In genomic region chr10:28367419-28367818, GRCh38 we compare ENCODE assay signal across 19 cellular contexts.
A peak's percentile ranks its signal among the peaks of the same experiment; 100 is the strongest.
DNase-seq lines count a peak whose midpoint lies in the region; ATAC-seq and TF ChIP-seq lines count a peak whose summit lies in the region.
"Had no signal": no experiment of that assay in that cellular context is flagged by ENCODE, and none has a peak within 500 bp of the region (broad histone marks: within the 10 kb centered on the region; RNA-seq: fewer than 3 reads in every experiment).

No MANE protein-coding gene starts in this region.

- no peak for TF ChIP-seq CTCF in HL-60 (IDR thresholded peaks at IDR 0.05; ENCODE audit: insufficient read depth, low read length)

- H3K27ac Mint-ChIP-seq in CD4-positive, CD25-positive, alpha-beta regulatory T cell = peak overlapping the region; percentile 89 to 97 (median 90)
- peak overlapping the region; percentile 93 for H3K27ac Mint-ChIP-seq in activated T-helper 1 cell treated with anti-CD3 and anti-CD28 coated beads, Interleukin-12 subunit alpha, Interleukin-12 subunit beta, Interleukin-2, Interleukin-4 antibody, amounts not matched to agents 30 ng/mL and 10 ng/mL and 1 ng/mL, durations not matched to agents 14 hours and 24 hours and 36 hours
- peak overlapping the region; percentile 90 to 99 (median 96) for H3K27ac Mint-ChIP-seq in naive thymus-derived CD4-positive, alpha-beta T cell
- H3K27ac Mint-ChIP-seq: progenitor cell of endocrine pancreas had no signal

- no peaks in the 10 kb centered on the region for H3K36me3 Mint-ChIP-seq in CD4-positive, CD25-positive, alpha-beta regulatory T cell
- peaks cover 10% of the 10 kb centered on the region for H3K36me3 Mint-ChIP-seq in activated T-helper 1 cell treated with anti-CD3 and anti-CD28 coated beads, Interleukin-12 subunit alpha, Interleukin-12 subunit beta, Interleukin-2, Interleukin-4 antibody, amounts not matched to agents 30 ng/mL and 10 ng/mL and 1 ng/mL, durations not matched to agents 14 hours and 24 hours and 36 hours (ENCODE audit: low read depth)
- peaks cover 0 to 28% (median 3%) of the 10 kb centered on the region in 5 donors for H3K36me3 Mint-ChIP-seq in naive thymus-derived CD4-positive, alpha-beta T cell

- H3K9me3 ChIP-seq in CD4-positive, CD25-positive, alpha-beta regulatory T cell (ENCODE audit: control insufficient read depth in 2 of 2, low read length in 2 of 2) = no peaks in the 10 kb centered on the region
- H3K9me3 ChIP-seq in naive thymus-derived CD4-positive, alpha-beta T cell (ENCODE audit: control insufficient read depth in 2 of 3, low read length in 3 of 3) = no peaks in the 10 kb centered on the region
- H3K9me3 ChIP-seq: colonic mucosa, mucosa of descending colon, tibial nerve had no signal

- H3K4me3 ChIP-seq in CD4-positive, CD25-positive, alpha-beta regulatory T cell (ENCODE audit: low read depth, low read length) = no peak overlapping the region
- no peak overlapping the region for H3K4me3 ChIP-seq in HL-60 (replicated peaks; ENCODE audit: insufficient read depth, low read length)
- H3K4me3 ChIP-seq in naive thymus-derived CD4-positive, alpha-beta T cell (ENCODE audit: low read length) = peak overlapping the region; percentile 18
- H3K4me3 ChIP-seq: colonic mucosa, GM12878, heart left ventricle, mucosa of descending colon, tibial nerve had no signal

- H3K27me3 ChIP-seq in CD4-positive, CD25-positive, alpha-beta regulatory T cell (ENCODE audit: control insufficient read depth, insufficient read depth, low read length) = no peaks in the 10 kb centered on the region
- no peaks in the 10 kb centered on the region for H3K27me3 ChIP-seq in HL-60 (ENCODE audit: insufficient read depth, poor library complexity, severe bottlenecking)
- no peaks in the 10 kb centered on the region for H3K27me3 ChIP-seq in naive thymus-derived CD4-positive, alpha-beta T cell (ENCODE audit: control insufficient read depth in 2 of 2, insufficient read depth in 2 of 2, low read length in 2 of 2)
- H3K27me3 ChIP-seq: colonic mucosa, tibial nerve had no signal

- DNase-seq in CD4-positive, CD25-positive, alpha-beta regulatory T cell = no peak
- no peak for DNase-seq in HL-60 (ENCODE audit: low read depth in 1 of 2, low spot score in 1 of 2)
- DNase-seq in activated T-helper 1 cell treated with anti-CD3 and anti-CD28 coated beads, Interleukin-12 subunit alpha, Interleukin-12 subunit beta, Interleukin-2, Interleukin-4 antibody, amounts not matched to agents 30 ng/mL and 10 ng/mL and 1 ng/mL, durations not matched to agents 14 hours and 24 hours and 36 hours (ENCODE audit: low spot score) = no peak
- DNase-seq in naive thymus-derived CD4-positive, alpha-beta T cell = no peak
- DNase-seq in HK-2 (ENCODE audit: unreplicated experiment) = no peak
- DNase-seq in DMS53 treated with DMSO at 0.1 percent for 48 hours (lab: John Stamatoyannopoulos, UW; ENCODE audit: unreplicated experiment) = no peak
- no peak for DNase-seq in posterior vena cava (ENCODE audit: low spot score)
- DNase-seq: amniotic stem cell, colonic mucosa, heart left ventricle, kidney glomerular epithelial cell, mucosa of descending colon, NCI-H1694 treated with DMSO at 0.1 percent for 48 hours, NCI-H526 treated with DMSO at 0.1 percent for 48 hours had no signal

- POLR2A ChIA-PET in naive thymus-derived CD4-positive, alpha-beta T cell (lab: Charles Lee) = interaction anchor here (0.6 to 6.9 kb wide), 14 partner anchors 13 to 158 kb away, joined by 3 to 165 read pairs (median 6); partner anchors contain the start of gene MPP7

- no peak for ATAC-seq in CD4-positive, CD25-positive, alpha-beta regulatory T cell (ENCODE audit: low read depth in 2 of 2)
- ATAC-seq in naive thymus-derived CD4-positive, alpha-beta T cell = no peak
- no peak for ATAC-seq in GM19023 (IDR thresholded peaks at IDR 0.05; ENCODE audit: unreplicated experiment)
- ATAC-seq: Panc1 had no signal

- CTCF ChIA-PET in naive thymus-derived CD4-positive, alpha-beta T cell (lab: Charles Lee) = interaction anchor here (1.0 to 5.6 kb wide), 6 partner anchors 14 to 65 kb away, joined by 3 to 46 read pairs (median 24); partner anchors contain the start of gene MPP7

- peaks cover 43% of the 10 kb centered on the region for H3K4me1 ChIP-seq in CD4-positive, CD25-positive, alpha-beta regulatory T cell (ENCODE audit: control insufficient read depth, insufficient read depth, low read length, poor library complexity, severe bottlenecking)
- peaks cover 44 to 54% of the 10 kb centered on the region in 2 donors for H3K4me1 ChIP-seq in naive thymus-derived CD4-positive, alpha-beta T cell (ENCODE audit: control insufficient read depth in 2 of 2, insufficient read depth in 2 of 2, low read length in 2 of 2)

- peaks cover 5 to 62% (median 24%) of the 10 kb centered on the region in 4 donors for H3K4me1 Mint-ChIP-seq in CD4-positive, CD25-positive, alpha-beta regulatory T cell
- H3K4me1 Mint-ChIP-seq in activated T-helper 1 cell treated with anti-CD3 and anti-CD28 coated beads, Interleukin-12 subunit alpha, Interleukin-12 subunit beta, Interleukin-2, Interleukin-4 antibody, amounts not matched to agents 30 ng/mL and 10 ng/mL and 1 ng/mL, durations not matched to agents 14 hours and 24 hours and 36 hours (ENCODE audit: low read depth) = peaks cover 27% of the 10 kb centered on the region
- peaks cover 41 to 84% (median 65%) of the 10 kb centered on the region in 7 donors for H3K4me1 Mint-ChIP-seq in naive thymus-derived CD4-positive, alpha-beta T cell

- peak overlapping the region; percentile 29 to 75 (median 59) for H3K4me3 Mint-ChIP-seq in CD4-positive, CD25-positive, alpha-beta regulatory T cell
- H3K4me3 Mint-ChIP-seq in activated T-helper 1 cell treated with anti-CD3 and anti-CD28 coated beads, Interleukin-12 subunit alpha, Interleukin-12 subunit beta, Interleukin-2, Interleukin-4 antibody, amounts not matched to agents 30 ng/mL and 10 ng/mL and 1 ng/mL, durations not matched to agents 14 hours and 24 hours and 36 hours = peak overlapping the region; percentile 30
- H3K4me3 Mint-ChIP-seq in naive thymus-derived CD4-positive, alpha-beta T cell = peak overlapping the region in 9 of 10 donors; percentile 63 to 89 (median 76)

- no peaks in the 10 kb centered on the region for H3K36me3 ChIP-seq in CD4-positive, CD25-positive, alpha-beta regulatory T cell (ENCODE audit: control insufficient read depth, insufficient read depth, low read length)
- no peaks in the 10 kb centered on the region for H3K36me3 ChIP-seq in naive thymus-derived CD4-positive, alpha-beta T cell (ENCODE audit: control insufficient read depth in 2 of 3, insufficient read depth in 3 of 3, low read length in 3 of 3)
- H3K36me3 ChIP-seq: colonic mucosa, heart left ventricle, tibial nerve had no signal

- intact Hi-C loops in activated T-helper 1 cell treated with anti-CD3 and anti-CD28 coated beads, Interleukin-12 subunit alpha, Interleukin-12 subunit beta, Interleukin-2, Interleukin-4 antibody, amounts not matched to agents 30 ng/mL and 10 ng/mL and 1 ng/mL, durations not matched to agents 14 hours and 24 hours and 36 hours (cut with micrococcal nuclease) = no loop called here
- intact Hi-C loops in naive thymus-derived CD4-positive, alpha-beta T cell (cut with micrococcal nuclease) = loop anchor here (5.0 kb wide), 2 partner anchors 165 to 1505 kb away; partner anchors contain the start of genes ABI1 (in 1 of the 2) and WAC (in 1 of the 2)
- intact Hi-C loops in posterior vena cava (cut with DNase I) = no loop called here

- H3K27ac ChIP-seq in CD4-positive, CD25-positive, alpha-beta regulatory T cell (ENCODE audit: insufficient read depth, low read length, poor library complexity, severe bottlenecking) = peak overlapping the region; percentile 81
- H3K27ac ChIP-seq in HL-60 (replicated peaks) = peak overlapping the region; percentile 29
- H3K27ac ChIP-seq in naive thymus-derived CD4-positive, alpha-beta T cell (ENCODE audit: low read depth, low read length) = peak overlapping the region; percentile 78

- no peaks in the 10 kb centered on the region for H3K27me3 Mint-ChIP-seq in CD4-positive, CD25-positive, alpha-beta regulatory T cell
- peaks cover 9% of the 10 kb centered on the region for H3K27me3 Mint-ChIP-seq in activated T-helper 1 cell treated with anti-CD3 and anti-CD28 coated beads, Interleukin-12 subunit alpha, Interleukin-12 subunit beta, Interleukin-2, Interleukin-4 antibody, amounts not matched to agents 30 ng/mL and 10 ng/mL and 1 ng/mL, durations not matched to agents 14 hours and 24 hours and 36 hours (ENCODE audit: insufficient read depth)
- H3K27me3 Mint-ChIP-seq in naive thymus-derived CD4-positive, alpha-beta T cell = peaks cover 0 to 5% (median 0%) of the 10 kb centered on the region in 5 donors
- H3K27me3 Mint-ChIP-seq: progenitor cell of endocrine pancreas had no signal

- H3K9me3 Mint-ChIP-seq in CD4-positive, CD25-positive, alpha-beta regulatory T cell = peaks cover 0 to 3% (median 0%) of the 10 kb centered on the region in 7 donors
- H3K9me3 Mint-ChIP-seq in activated T-helper 1 cell treated with anti-CD3 and anti-CD28 coated beads, Interleukin-12 subunit alpha, Interleukin-12 subunit beta, Interleukin-2, Interleukin-4 antibody, amounts not matched to agents 30 ng/mL and 10 ng/mL and 1 ng/mL, durations not matched to agents 14 hours and 24 hours and 36 hours = peaks cover 4% of the 10 kb centered on the region
- H3K9me3 Mint-ChIP-seq in naive thymus-derived CD4-positive, alpha-beta T cell = peaks cover 0 to 9% (median 0%) of the 10 kb centered on the region in 11 donors

Comparison
In these comparisons a context has a peak if more than half of its experiments do, and no peak if none do; other contexts are left out.
1. H3K27ac ChIP-seq: peak in every context shown above with its lines; median percentile 81 in CD4-positive, CD25-positive, alpha-beta regulatory T cell; 78 in naive thymus-derived CD4-positive, alpha-beta T cell; 29 in HL-60.
2. intact Hi-C loops: an anchor here in naive thymus-derived CD4-positive, alpha-beta T cell (5.0 kb wide); none called in activated T-helper 1 cell treated with anti-CD3 and anti-CD28 coated beads, Interleukin-12 subunit alpha, Interleukin-12 subunit beta, Interleukin-2, Interleukin-4 antibody, amounts not matched to agents 30 ng/mL and 10 ng/mL and 1 ng/mL, durations not matched to agents 14 hours and 24 hours and 36 hours and posterior vena cava.